8 cellular contexts compared by ENCODE assay signal in genomic region chr22:19178065-19178658, GRCh38. TPM values are rescaled to one million over a fixed set of nuclear protein-coding genes. Genes with fewer than 3 reads are reported as not detected.
DNase-seq lines count a peak whose midpoint lies in the region; ATAC-seq and TF ChIP-seq lines count a peak whose summit lies in the region.

No MANE protein-coding gene starts in this region.

- TF ChIP-seq CTCF in H9 (conservative IDR thresholded peaks at IDR 0.05) (no peak), MM.1S (IDR thresholded peaks at IDR 0.05; ENCODE audit: low read length) (no peak), foreskin fibroblast (IDR thresholded peaks at IDR 0.05; ENCODE audit: low read depth, low read length) (no peak)

- H3K4me3 Mint-ChIP-seq in H9, result peak overlapping the region; percentile 70 to 79
- H3K4me3 Mint-ChIP-seq in activated T-helper 17 cell treated with anti-CD3 and anti-CD28 coated beads, Interleukin-2, amount 50 U/mL, for 72 hours, result peak overlapping the region; percentile 44

- peaks cover 37 to 40% of the 10 kb centered on the region in 2 experiments for H3K4me1 Mint-ChIP-seq in H9
- H3K4me1 Mint-ChIP-seq in activated T-helper 17 cell treated with anti-CD3 and anti-CD28 coated beads, Interleukin-2, amount 50 U/mL, for 72 hours, result peaks cover 16% of the 10 kb centered on the region

- no peak overlapping the region for H2AK5ac ChIP-seq in H9 (ENCODE audit: insufficient read length, low read length)

- H2BK5ac ChIP-seq in H9 (ENCODE audit: insufficient read length, low read length), result no peak overlapping the region

- DNase-seq in H9 (no peak), MM.1S (peak; percentile 49), foreskin fibroblast (peak in 1 of 2 donors; percentile 67), posterior vena cava (ENCODE audit: low spot score) (no peak), middle frontal gyrus (ENCODE audit: extremely low spot score, low spot score) (no peak)

- no peak overlapping the region for H3K4ac ChIP-seq in H9 (ENCODE audit: low read depth, low read length)

- H3K9ac ChIP-seq in H9 (ENCODE audit: extremely low read depth, insufficient read length, low read length), result peak overlapping the region; percentile 14
- H3K9ac ChIP-seq in MM.1S (ENCODE audit: low read length), result peak overlapping the region; percentile 70

- H3K36me3 Mint-ChIP-seq in H9 (ENCODE audit: insufficient read depth in 1 of 3, low read depth in 3 of 3), result peaks cover 0 to 18% (median 9%) of the 10 kb centered on the region in 3 experiments; a peak in 5 of 7 replicates
- H3K36me3 Mint-ChIP-seq in activated T-helper 17 cell treated with anti-CD3 and anti-CD28 coated beads, Interleukin-2, amount 50 U/mL, for 72 hours (ENCODE audit: low read depth), result no peaks in the 10 kb centered on the region

- peak; percentile 34 for TF ChIP-seq POLR2A in GM15510 (IDR thresholded peaks at IDR 0.05; ENCODE audit: borderline replicate concordance, extremely low read depth, insufficient read length)

- no peak overlapping the region for H3K27ac Mint-ChIP-seq in H9
- H3K27ac Mint-ChIP-seq in activated T-helper 17 cell treated with anti-CD3 and anti-CD28 coated beads, Interleukin-2, amount 50 U/mL, for 72 hours, result no peak overlapping the region

- no CpG with 5 or more reads among the region's 80 CpGs for WGBS in H9 (ENCODE audit: extremely low coverage, insufficient read length, low lambda C conversion rate)

- no peaks in the 10 kb centered on the region for H3K9me3 Mint-ChIP-seq in H9
- no peaks in the 10 kb centered on the region for H3K9me3 Mint-ChIP-seq in activated T-helper 17 cell treated with anti-CD3 and anti-CD28 coated beads, Interleukin-2, amount 50 U/mL, for 72 hours

- no peak overlapping the region for H2AFZ ChIP-seq in H9 (ENCODE audit: low read length)
- H2AFZ ChIP-seq in MM.1S (ENCODE audit: low read length), result peak overlapping the region; percentile 63
- H2AFZ ChIP-seq in neuron (ENCODE audit: low read depth, low read length), result peak overlapping the region; percentile 89

- peaks cover 2% of the 10 kb centered on the region for H4K20me1 ChIP-seq in H9 (ENCODE audit: control insufficient read depth, insufficient read depth, insufficient read length)
- no peaks in the 10 kb centered on the region for H4K20me1 ChIP-seq in MM.1S (ENCODE audit: insufficient read depth, low read length)

- no peak overlapping the region for H2BK20ac ChIP-seq in H9 (ENCODE audit: low read depth, low read length, poor library complexity, severe bottlenecking)

- H3K9me3 ChIP-seq in H9 (ENCODE audit: control insufficient read depth, low read depth, low read length), result no peaks in the 10 kb centered on the region
- no peaks in the 10 kb centered on the region for H3K9me3 ChIP-seq in MM.1S (replicated peaks; ENCODE audit: insufficient read depth, low read length)
- H3K9me3 ChIP-seq in neuron (ENCODE audit: low read length), result no peaks in the 10 kb centered on the region

- H4K5ac ChIP-seq in H9 (ENCODE audit: insufficient read length, low read depth, low read length), result no peak overlapping the region

- peaks cover 5% of the 10 kb centered on the region for H3K23me2 ChIP-seq in H9 (ENCODE audit: insufficient read length, low read depth, low read length, poor library complexity, severe bottlenecking)

- no peaks in the 10 kb centered on the region for H3K27me3 ChIP-seq in H9 (ENCODE audit: insufficient read depth, low read length)
- no peaks in the 10 kb centered on the region for H3K27me3 ChIP-seq in MM.1S (replicated peaks; ENCODE audit: insufficient read depth, low read length)
- no peaks in the 10 kb centered on the region for H3K27me3 ChIP-seq in neuron (ENCODE audit: insufficient read depth, low read length)

- no peak overlapping the region for H3T11ph ChIP-seq in H9 (ENCODE audit: low read length)

- intact Hi-C loops in posterior vena cava (cut with DNase I), result loop anchor here in 1 of 2 donors (5.0 kb wide), 1 partner anchor 1186 kb away; no protein-coding TSS in a partner anchor

- H4K91ac ChIP-seq in H9 (ENCODE audit: insufficient read length, low read depth, low read length), result no peak overlapping the region

- ATAC-seq in activated T-helper 17 cell treated with anti-CD3 and anti-CD28 coated beads, Interleukin-2, amount 50 U/mL, for 72 hours (replicated peaks), result peak; percentile 43

- H3K27ac ChIP-seq in H9 (ENCODE audit: insufficient read length, low read depth, low read length) (no peak overlapping the region), MM.1S (ENCODE audit: low read length) (no peak overlapping the region)

- no peaks in the 10 kb centered on the region for H3K36me3 ChIP-seq in MM.1S (replicated peaks; ENCODE audit: insufficient read depth, low read length)
- peaks cover 25% of the 10 kb centered on the region for H3K36me3 ChIP-seq in neuron (ENCODE audit: insufficient read depth, low read length)

- H3K4me3 ChIP-seq in MM.1S (ENCODE audit: low read length), result peak overlapping the region; percentile 78
- peak overlapping the region; percentile 56 to 64 for H3K4me3 ChIP-seq in foreskin fibroblast (ENCODE audit: low read depth in 1 of 2, low read length in 2 of 2)
- H3K4me3 ChIP-seq in neuron (ENCODE audit: low read length), result peak overlapping the region; percentile 68

- H2BK12ac ChIP-seq in H9 (ENCODE audit: insufficient read length, low read depth, low read length), result no peak overlapping the region

- H3K79me2 ChIP-seq in H9 (ENCODE audit: insufficient read depth, low read length), result no peaks in the 10 kb centered on the region
- peaks cover 24% of the 10 kb centered on the region for H3K79me2 ChIP-seq in MM.1S (ENCODE audit: low read length)

- H3K79me1 ChIP-seq in H9 (ENCODE audit: insufficient read depth, low read depth, low read length, poor library complexity, severe bottlenecking), result no peaks in the 10 kb centered on the region

- H3K9me2 ChIP-seq in MM.1S (replicated peaks; ENCODE audit: insufficient read depth, low read length), result no peaks in the 10 kb centered on the region

- H3K4me2 ChIP-seq in H9 (ENCODE audit: insufficient read depth, insufficient read length, low read length), result peak overlapping the region; percentile 52
- peak overlapping the region; percentile 95 for H3K4me2 ChIP-seq in MM.1S (ENCODE audit: low read depth, low read length)

- no peak overlapping the region for H3K18ac ChIP-seq in H9 (ENCODE audit: insufficient read length, low read depth, low read length)

- H3K56ac ChIP-seq in H9 (ENCODE audit: insufficient read length, low read depth, low read length), result no peak overlapping the region

- no peak overlapping the region for H4K8ac ChIP-seq in H9 (replicated peaks; ENCODE audit: insufficient read length, low read depth, low read length)

- H3K4me1 ChIP-seq in H9 (ENCODE audit: insufficient read depth, low read length) (peaks cover 3% of the 10 kb centered on the region; the same call in 1 of the 2 replicates), MM.1S (ENCODE audit: low read length) (peaks cover 1% of the 10 kb centered on the region; the same call in 1 of the 2 replicates), neuron (ENCODE audit: insufficient read depth, low read length) (peaks cover 30% of the 10 kb centered on the region)

- peak overlapping the region; percentile 41; the same call in 1 of the 2 replicates for H3K14ac ChIP-seq in H9 (ENCODE audit: insufficient read depth, low read length)

- H3K23ac ChIP-seq in H9 (ENCODE audit: insufficient read length, low read depth, low read length), result no peak overlapping the region

- H2BK15ac ChIP-seq in H9 (ENCODE audit: low read depth, low read length), result no peak overlapping the region

- H2BK120ac ChIP-seq in H9 (ENCODE audit: low read depth, low read length, poor library complexity, severe bottlenecking), result no peak overlapping the region

- peaks cover 13% of the 10 kb centered on the region; the same call in 1 of the 2 replicates for H3F3A ChIP-seq in MM.1S (ENCODE audit: insufficient read depth, low read length)

- H3K27me3 Mint-ChIP-seq in H9 (ENCODE audit: low read depth), result no peaks in the 10 kb centered on the region
- H3K27me3 Mint-ChIP-seq in activated T-helper 17 cell treated with anti-CD3 and anti-CD28 coated beads, Interleukin-2, amount 50 U/mL, for 72 hours, result no peaks in the 10 kb centered on the region

RNA-seq across cellular contexts. Expression of gene SLC25A1, which starts 0.4 kb away (rescaled TPM):
- total RNA-seq in H9 (2021) (151 and 156 TPM in 2 replicates), posterior vena cava (10 to 100 TPM; 46.2 to 47.8 TPM)
- total RNA-seq in activated T-helper 17 cell treated with anti-CD3 and anti-CD28 coated beads, Interleukin-2, amount 50 U/mL, for 72 hours, result 10 to 100 TPM; 33.4 to 47.9 TPM

RNA-seq across cellular contexts. Expression of gene GSC2, which starts 28.1 kb away (rescaled TPM):
- total RNA-seq in H9 (2021), result 0.22 TPM in 2 replicates
- not detected for total RNA-seq in activated T-helper 17 cell treated with anti-CD3 and anti-CD28 coated beads, Interleukin-2, amount 50 U/mL, for 72 hours
- total RNA-seq in posterior vena cava, result not detected

RNA-seq across cellular contexts. Expression of gene ESS2, which starts 33.7 kb away (rescaled TPM):
- 18.7 and 19.4 TPM in 2 replicates for total RNA-seq in H9 (2021)
- 10 to 100 TPM; 13.8 to 20.8 TPM for total RNA-seq in activated T-helper 17 cell treated with anti-CD3 and anti-CD28 coated beads, Interleukin-2, amount 50 U/mL, for 72 hours
- total RNA-seq in posterior vena cava, result 10 to 100 TPM; 10.2 to 11.5 TPM

RNA-seq across cellular contexts. Expression of gene TSSK2, which starts 47.1 kb away (rescaled TPM):
- total RNA-seq in H9 (2021), result not detected in 2 replicates
- not detected for total RNA-seq in activated T-helper 17 cell treated with anti-CD3 and anti-CD28 coated beads, Interleukin-2, amount 50 U/mL, for 72 hours
- total RNA-seq in posterior vena cava, result not detected

RNA-seq across cellular contexts. Expression of gene DGCR2, which starts 56.0 kb away (rescaled TPM):
- total RNA-seq in H9 (2021) (47.2 and 50.7 TPM in 2 replicates), posterior vena cava (10 to 100 TPM; 28.3 to 35.2 TPM)
- 10 to 100 TPM; 22.6 to 27.3 TPM for total RNA-seq in activated T-helper 17 cell treated with anti-CD3 and anti-CD28 coated beads, Interleukin-2, amount 50 U/mL, for 72 hours
